8 cellular contexts compared by ENCODE assay signal in genomic region chr10:131901181-131901829, GRCh38. TPM values are rescaled to one million over a fixed set of nuclear protein-coding genes. Genes with fewer than 3 reads are reported as not detected.
DNase-seq lines count a peak whose midpoint lies in the region; ATAC-seq and TF ChIP-seq lines count a peak whose summit lies in the region.

No MANE protein-coding gene starts in this region.

- peaks cover 25% of the 10 kb centered on the region for H3K36me3 Mint-ChIP-seq in activated CD8-positive, alpha-beta T cell treated with anti-CD3 and anti-CD28 coated beads, Interleukin-2, amount 10 ng/mL, durations not matched to agents 7 days and 5 days (ENCODE audit: low read depth)

- H3K27me3 ChIP-seq in muscle layer of duodenum (ENCODE audit: low read depth, low read length) (peaks cover 7% of the 10 kb centered on the region), upper lobe of right lung (peaks cover 11% of the 10 kb centered on the region)

- 0 out of 2 replicates have a peak, but pooled peaks have one; percentile 16 for TF ChIP-seq EP300 in Ishikawa (IDR thresholded peaks at IDR 0.05; ENCODE audit: borderline replicate concordance)

- no peaks in the 10 kb centered on the region for H3K9me3 Mint-ChIP-seq in activated CD8-positive, alpha-beta T cell treated with anti-CD3 and anti-CD28 coated beads, Interleukin-2, amount 10 ng/mL, durations not matched to agents 7 days and 5 days (ENCODE audit: insufficient read depth)

- no peak for TF ChIP-seq CTCF in upper lobe of right lung (IDR thresholded peaks at IDR 0.05)

- H3K9me3 ChIP-seq in ES-I3 (ENCODE audit: control insufficient read depth, insufficient read depth, low read length), result no peaks in the 10 kb centered on the region
- no peaks in the 10 kb centered on the region for H3K9me3 ChIP-seq in muscle layer of duodenum (ENCODE audit: control insufficient read depth in 1 of 2, low read length in 2 of 2)
- H3K9me3 ChIP-seq in upper lobe of right lung, result no peaks in the 10 kb centered on the region

- intact Hi-C loops in upper lobe of right lung (cut with DNase I), result no loop called here

- peaks cover 68% of the 10 kb centered on the region for H3K4me1 Mint-ChIP-seq in activated CD8-positive, alpha-beta T cell treated with anti-CD3 and anti-CD28 coated beads, Interleukin-2, amount 10 ng/mL, durations not matched to agents 7 days and 5 days (ENCODE audit: low read depth)

- H3K4me3 Mint-ChIP-seq in activated CD8-positive, alpha-beta T cell treated with anti-CD3 and anti-CD28 coated beads, Interleukin-2, amount 10 ng/mL, durations not matched to agents 7 days and 5 days, result peak overlapping the region; percentile 90

- DNase-seq in activated CD8-positive, alpha-beta T cell treated with anti-CD3 and anti-CD28 coated beads, Interleukin-2, amount 10 ng/mL, durations not matched to agents 7 days and 5 days, result peak; percentile 57
- DNase-seq in upper lobe of right lung, result peak; percentile 87
- DNase-seq in COR-L47 (lab: John Stamatoyannopoulos, UW), result no peak

- ATAC-seq in GM21619 (IDR thresholded peaks at IDR 0.05; ENCODE audit: unreplicated experiment), result peak; percentile 20
- peak; percentile 15 for ATAC-seq in activated CD8-positive, alpha-beta T cell treated with anti-CD3 and anti-CD28 coated beads, Interleukin-2, amount 10 ng/mL, durations not matched to agents 7 days and 5 days
- peak; percentile 3 for ATAC-seq in esophagus mucosa
- peak; percentile 60 for ATAC-seq in upper lobe of right lung

- H3K27ac Mint-ChIP-seq in activated CD8-positive, alpha-beta T cell treated with anti-CD3 and anti-CD28 coated beads, Interleukin-2, amount 10 ng/mL, durations not matched to agents 7 days and 5 days, result peak overlapping the region; percentile 86

- no peak for TF ChIP-seq RAD21 in Ishikawa (IDR thresholded peaks at IDR 0.05; ENCODE audit: low read depth)

- peaks cover 5% of the 10 kb centered on the region; the same call in 1 of the 2 replicates for H3K36me3 ChIP-seq in ES-I3 (ENCODE audit: insufficient read depth, low read length)
- peaks cover 7 to 9% of the 10 kb centered on the region in 2 donors for H3K36me3 ChIP-seq in muscle layer of duodenum (ENCODE audit: control insufficient read depth in 1 of 2, insufficient read depth in 2 of 2, low read length in 2 of 2)
- H3K36me3 ChIP-seq in upper lobe of right lung, result no peaks in the 10 kb centered on the region

- CTCF ChIA-PET in activated CD8-positive, alpha-beta T cell treated with anti-CD3 and anti-CD28 coated beads, Interleukin-2, amount 10 ng/mL, durations not matched to agents 7 days and 5 days (lab: Charles Lee), result interaction anchor here (3.8 kb wide), 1 partner anchor 16 kb away, joined by 20 read pairs; no protein-coding TSS in a partner anchor

- H3K4me1 ChIP-seq in ES-I3 (ENCODE audit: insufficient read depth, low read length), result peaks cover 12% of the 10 kb centered on the region; the same call in 1 of the 2 replicates
- H3K4me1 ChIP-seq in muscle layer of duodenum (ENCODE audit: control insufficient read depth in 1 of 2, insufficient read depth in 2 of 2, low read length in 2 of 2), result peaks cover 14 to 48% of the 10 kb centered on the region in 2 donors
- peaks cover 34% of the 10 kb centered on the region for H3K4me1 ChIP-seq in upper lobe of right lung

- H3K27ac ChIP-seq in muscle layer of duodenum (ENCODE audit: low read length) (peak overlapping the region; percentile 89), upper lobe of right lung (peak overlapping the region; percentile 95)

- H3K9ac ChIP-seq in ES-I3 (ENCODE audit: low read depth, low read length), result peak overlapping the region; percentile 78

- H3K4me3 ChIP-seq in muscle layer of duodenum (ENCODE audit: low read depth in 1 of 2, low read length in 2 of 2), result peak overlapping the region; percentile 88 to 89
- peak overlapping the region; percentile 87 for H3K4me3 ChIP-seq in upper lobe of right lung

- peaks cover 12% of the 10 kb centered on the region for H3K27me3 Mint-ChIP-seq in activated CD8-positive, alpha-beta T cell treated with anti-CD3 and anti-CD28 coated beads, Interleukin-2, amount 10 ng/mL, durations not matched to agents 7 days and 5 days (ENCODE audit: low read depth)

- POLR2A ChIA-PET in activated CD8-positive, alpha-beta T cell treated with anti-CD3 and anti-CD28 coated beads, Interleukin-2, amount 10 ng/mL, durations not matched to agents 7 days and 5 days (lab: Charles Lee), result no interaction called here

TF ChIP-seq in Ishikawa, 13 proteins besides CTCF, POLR2A, EP300 and RAD21:
- TF ChIP-seq USF1 (IDR thresholded peaks at IDR 0.05) (no peak), TAF1 (IDR thresholded peaks at IDR 0.05; ENCODE audit: low read depth) (peak; percentile 54), MAX (IDR thresholded peaks at IDR 0.05) (peak; percentile 36; the same call in 1 of the 2 replicates), ZBTB7A (IDR thresholded peaks at IDR 0.05; ENCODE audit: low read depth) (0 out of 2 replicates have a peak, but pooled peaks have one; percentile 6)

RNA-seq across cellular contexts. Expression of gene PPP2R2D, which starts 0.5 kb away (rescaled TPM):
- total RNA-seq in activated CD8-positive, alpha-beta T cell treated with anti-CD3 and anti-CD28 coated beads, Interleukin-2, amount 10 ng/mL, durations not matched to agents 7 days and 5 days, result 10 to 100 TPM; 36.5 to 37.5 TPM
- total RNA-seq in esophagus mucosa, result 14.1 TPM
- total RNA-seq in upper lobe of right lung, result 28.3 TPM

Comparison
In these comparisons a context has a peak if more than half of its experiments do, and no peak if none do; other contexts are left out.
1. ATAC-seq: peak in every context shown above with its lines; median percentile 60 in upper lobe of right lung; 20 in GM21619; 15 in activated CD8-positive, alpha-beta T cell treated with anti-CD3 and anti-CD28 coated beads, Interleukin-2, amount 10 ng/mL, durations not matched to agents 7 days and 5 days; 3 in esophagus mucosa.